27 cellular contexts compared by ENCODE assay signal in genomic region chr22:29158546-29158945, GRCh38. TPM values are rescaled to one million over a fixed set of nuclear protein-coding genes. Genes with fewer than 3 reads are reported as not detected.
"Had no signal": no experiment of that assay in that cellular context is flagged by ENCODE, and none has a peak within 500 bp of the region (broad histone marks: within the 10 kb centered on the region; RNA-seq: fewer than 3 reads in every experiment).

No MANE protein-coding gene starts in this region.

- H3K9me3 Mint-ChIP-seq: activated CD4-positive, alpha-beta memory T cell treated with anti-CD3 and anti-CD28 coated beads, Interleukin-2, amount 10 ng/mL, durations not matched to agents 7 days and 5 days; activated naive CD4-positive, alpha-beta T cell treated with anti-CD3 and anti-CD28 coated beads, Interleukin-2, amount 10 ng/mL, durations not matched to agents 7 days and 5 days; activated T-helper 17 cell treated with anti-CD3 and anti-CD28 coated beads, Interleukin-2, amount 50 U/mL, for 72 hours; central memory CD8-positive, alpha-beta T cell had no signal

- H3K36me3 Mint-ChIP-seq: activated naive CD4-positive, alpha-beta T cell treated with anti-CD3 and anti-CD28 coated beads, Interleukin-2, amount 10 ng/mL, durations not matched to agents 7 days and 5 days; activated naive CD8-positive, alpha-beta T cell treated with anti-CD3 and anti-CD28 coated beads for 36 hours had no signal

- H3K4me3 ChIP-seq: body of pancreas, SJCRH30 had no signal

- H3K27ac Mint-ChIP-seq: activated CD4-positive, alpha-beta memory T cell treated with anti-CD3 and anti-CD28 coated beads, Interleukin-2, amount 10 ng/mL, durations not matched to agents 7 days and 5 days; activated CD4-positive, alpha-beta T cell treated with anti-CD3 and anti-CD28 coated beads for 36 hours; activated naive CD4-positive, alpha-beta T cell treated with anti-CD3 and anti-CD28 coated beads, Interleukin-2, amount 10 ng/mL, durations not matched to agents 7 days and 5 days; activated naive CD8-positive, alpha-beta T cell treated with anti-CD3 and anti-CD28 coated beads for 36 hours; activated T-helper 17 cell treated with anti-CD3 and anti-CD28 coated beads, Interleukin-2, amount 50 U/mL, for 72 hours had no signal

- ATAC-seq: activated CD4-positive, alpha-beta T cell treated with anti-CD3 and anti-CD28 coated beads for 36 hours; activated T-helper 17 cell treated with anti-CD3 and anti-CD28 coated beads, Interleukin-2, amount 50 U/mL, for 72 hours; body of pancreas had no signal

- DNase-seq: activated CD4-positive, alpha-beta memory T cell treated with anti-CD3 and anti-CD28 coated beads, Interleukin-2, amount 10 ng/mL, durations not matched to agents 7 days and 5 days; activated CD4-positive, alpha-beta T cell treated with anti-CD3 and anti-CD28 coated beads for 36 hours; activated CD4-positive, alpha-beta T cell treated with anti-CD3 and anti-CD28 coated beads, Interleukin-2, amount 50 U/mL, for 1 hour; activated gamma-delta T cell; activated naive CD4-positive, alpha-beta T cell treated with anti-CD3 and anti-CD28 coated beads, Interleukin-2, amount 10 ng/mL, durations not matched to agents 7 days and 5 days; activated naive CD8-positive, alpha-beta T cell treated with anti-CD3 and anti-CD28 coated beads for 36 hours; activated T-cell treated with anti-CD3 and anti-CD28 coated beads for 4 hours; activated T-cell treated with anti-CD3 and anti-CD28 coated beads, Interleukin-2, amount 50 U/mL, for 48 hours; body of pancreas; MM.1S; NCI-H1048; NCI-H1694; NCI-H2029; NCI-H345; NCI-H510A; NCI-H526 treated with DMSO at 0.1 percent for 48 hours; NK-92 treated with Interleukin-12 subunit alpha and Interleukin-12 subunit beta, amount 100 ng/mL, for 24 hours; OCI-M1; Right ventricle myocardium superior; SJCRH30; SK-N-SH; T-helper 1 cell; WERI-Rb-1 had no signal

- H3K4me3 Mint-ChIP-seq: activated CD4-positive, alpha-beta memory T cell treated with anti-CD3 and anti-CD28 coated beads, Interleukin-2, amount 10 ng/mL, durations not matched to agents 7 days and 5 days; activated CD4-positive, alpha-beta T cell treated with anti-CD3 and anti-CD28 coated beads for 36 hours; activated naive CD4-positive, alpha-beta T cell treated with anti-CD3 and anti-CD28 coated beads, Interleukin-2, amount 10 ng/mL, durations not matched to agents 7 days and 5 days; activated naive CD8-positive, alpha-beta T cell treated with anti-CD3 and anti-CD28 coated beads for 36 hours; activated T-helper 17 cell treated with anti-CD3 and anti-CD28 coated beads, Interleukin-2, amount 50 U/mL, for 72 hours; central memory CD8-positive, alpha-beta T cell had no signal

- FAIRE-seq: bronchial epithelial cell had no signal

- H3K4me1 Mint-ChIP-seq: activated T-helper 17 cell treated with anti-CD3 and anti-CD28 coated beads, Interleukin-2, amount 50 U/mL, for 72 hours had no signal

RNA-seq across cellular contexts. Expression of gene EMID1, which starts 47.1 kb away (rescaled TPM):
- total RNA-seq: activated CD4-positive, alpha-beta T cell treated with anti-CD3 and anti-CD28 coated beads for 36 hours; activated CD8-positive, alpha-beta memory T cell treated with anti-CD3 and anti-CD28 coated beads for 36 hours; activated naive CD8-positive, alpha-beta T cell treated with anti-CD3 and anti-CD28 coated beads for 36 hours; activated T-helper 17 cell treated with anti-CD3 and anti-CD28 coated beads, Interleukin-2, amount 50 U/mL, for 72 hours; bronchial epithelial cell had no signal
